Comparison of ENCODE assay signal across 23 cellular contexts in genomic region chr18:41751161-41751560, GRCh38.
"Had no signal": no experiment of that assay in that cellular context is flagged by ENCODE, and none has a peak within 500 bp of the region (broad histone marks: within the 10 kb centered on the region; RNA-seq: fewer than 3 reads in every experiment).

No MANE protein-coding gene starts in this region.

- H3K27ac ChIP-seq: brain microvascular endothelial cell, Peyer's patch had no signal

- DNase-seq: activated CD4-positive, alpha-beta memory T cell treated with anti-CD3 and anti-CD28 coated beads for 36 hours; activated CD4-positive, alpha-beta T cell treated with anti-CD3 and anti-CD28 coated beads, Interleukin-2, amount 10 ng/mL, durations not matched to agents 7 days and 5 days; activated CD4-positive, CD25-positive, alpha-beta regulatory T cell; activated CD8-positive, alpha-beta memory T cell treated with anti-CD3 and anti-CD28 coated beads for 24 hours; activated gamma-delta T cell treated with Interleukin-2 at 50 U/mL for 16 hours; activated naive CD4-positive, alpha-beta T cell treated with anti-CD3 and anti-CD28 coated beads, Interleukin-2, amount 10 ng/mL, durations not matched to agents 7 days and 5 days; activated naive CD8-positive, alpha-beta T cell treated with anti-CD3 and anti-CD28 coated beads for 36 hours; activated T-cell treated with anti-CD3 and anti-CD28 coated beads, Interleukin-2, amount 50 U/mL, for 48 hours; brain microvascular endothelial cell; caudate nucleus; Karpas-422; NCI-H1048; NCI-H146; NCI-H1930; NCI-H2171; NCI-H2227 treated with DMSO at 0.1 percent for 48 hours; NCI-H526; NCI-H774; Peyer's patch; SIG-M5; T-helper 17 cell; T-helper 9 cell had no signal

- H3K4me3 ChIP-seq: Peyer's patch had no signal

- H3K4me1 ChIP-seq: Peyer's patch had no signal

- H3K9me3 ChIP-seq: Peyer's patch had no signal

- H3K36me3 ChIP-seq: brain microvascular endothelial cell, Peyer's patch had no signal

- ATAC-seq: activated T-helper 17 cell treated with anti-CD3 and anti-CD28 coated beads, Interleukin-2, amount 50 U/mL, for 72 hours; T-helper 17 cell had no signal

- H3K27me3 ChIP-seq: brain microvascular endothelial cell, Peyer's patch had no signal
